In genomic region chr7:8135417-8135816, GRCh38 we compare ENCODE assay signal across 32 cellular contexts.
A peak's percentile ranks its signal among the peaks of the same experiment; 100 is the strongest.
DNase-seq lines count a peak whose midpoint lies in the region; ATAC-seq, FAIRE-seq and TF ChIP-seq lines count a peak whose summit lies in the region.
"Had no signal": no experiment of that assay in that cellular context is flagged by ENCODE, and none has a peak within 500 bp of the region (broad histone marks: within the 10 kb centered on the region; RNA-seq: fewer than 3 reads in every experiment).

No MANE protein-coding gene starts in this region.

- H3K4me1 ChIP-seq in PC-3 (ENCODE audit: insufficient read depth, low read length) (no peaks in the 10 kb centered on the region), K562 (replicated peaks in 1 of 2; ENCODE audit: control insufficient read depth in 2 of 2, insufficient read depth in 2 of 2, low read length in 2 of 2) (peaks cover 5 to 35% of the 10 kb centered on the region in 2 experiments; a peak in 4 of 5 replicates), transverse colon (no peaks in the 10 kb centered on the region)
- H3K4me1 ChIP-seq: pancreas, vagina had no signal

- no peak for DNase-seq in activated T-cell treated with anti-CD3 and anti-CD28 coated beads, Interleukin-2, amount 50 U/mL, for 4 hours
- DNase-seq in activated T-cell treated with anti-CD3 and anti-CD28 coated beads, Interleukin-2, amount 50 U/mL, for 1 hour, result no peak
- peak; percentile 10 for DNase-seq in PC-3
- no peak for DNase-seq in K562 (ENCODE audit: extremely low read depth in 1 of 4, low spot score in 3 of 4)
- no peak for DNase-seq in transverse colon
- DNase-seq in DMS153 treated with DMSO at 0.1 percent for 48 hours (lab: John Stamatoyannopoulos, UW; ENCODE audit: unreplicated experiment), result no peak
- DNase-seq: activated CD8-positive, alpha-beta memory T cell treated with anti-CD3 and anti-CD28 coated beads, Interleukin-2, amount 10 ng/mL, durations not matched to agents 7 days and 5 days; activated effector memory CD4-positive, alpha-beta T cell treated with Interleukin-2 at 50 U/mL for 16 hours; DMS 273 treated with DMSO at 0.1 percent for 48 hours; effector CD8-positive, alpha-beta T cell; GM23248; Kasumi-1; left colon; mammary epithelial cell; NCI-H1436; NCI-H226; pancreas; Peyer's patch; retina; SHP77 treated with DMSO at 0.1 percent for 48 hours; small intestine; thyroid gland had no signal

- no peak overlapping the region for H3K9ac ChIP-seq in PC-3 (ENCODE audit: low read length)
- H3K9ac ChIP-seq in K562 (ENCODE audit: insufficient read depth in 1 of 2, low read depth in 2 of 2, low read length in 2 of 2), result no peak overlapping the region
- H3K9ac ChIP-seq: GM23248 had no signal

- no peaks in the 10 kb centered on the region for H3K9me3 Mint-ChIP-seq in activated T-cell treated with anti-CD3 and anti-CD28 coated beads, Interleukin-2, amount 50 U/mL, for 4 hours
- no peaks in the 10 kb centered on the region for H3K9me3 Mint-ChIP-seq in stimulated activated naive CD8-positive, alpha-beta T cell treated with anti-CD3 and anti-CD28 coated beads, Interleukin-15, Interleukin-2, amounts not matched to agents 100 ng/mL and 50 ng/mL, for 24 hours
- H3K9me3 Mint-ChIP-seq: neural crest cell; T-helper 2 cell treated with Interferon-gamma antibody and Interleukin-4, amounts not matched to agents 5 μg/mL and 100 μg/mL, for 36 hours had no signal

- H3K27me3 ChIP-seq in PC-3 (ENCODE audit: low read length), result no peaks in the 10 kb centered on the region
- H3K27me3 ChIP-seq in K562 (ENCODE audit: control insufficient read depth in 2 of 2, insufficient read depth in 2 of 2, low read length in 2 of 2), result no peaks in the 10 kb centered on the region
- H3K27me3 ChIP-seq in transverse colon, result no peaks in the 10 kb centered on the region
- H3K27me3 ChIP-seq: hepatocyte, pancreas, Peyer's patch, thyroid gland, vagina had no signal

- in situ Hi-C loops in K562 (cut with MboI) (no loop called here), transverse colon (cut with MboI; ENCODE audit: low pct_ligation_motif_present in 1 of 4, low pct_unique_long_range_greater_than_20kb in 1 of 4, low sequenced_read_pairs in 3 of 4) (no loop called here)

- intact Hi-C loops in PC-3 (cut with micrococcal nuclease) (no loop called here), K562 (cut with micrococcal nuclease) (no loop called here), transverse colon (cut with DNase I; ENCODE audit: low total_unique reads) (no loop called here)

- TF ChIP-seq CTCF in PC-3 (conservative IDR thresholded peaks at IDR 0.05; ENCODE audit: low read depth, low read length) (no peak), K562 (IDR thresholded peaks at IDR 0.05 in 2 of 3, conservative IDR thresholded peaks at IDR 0.05 in 1 of 3; ENCODE audit: insufficient read depth in 2 of 3, low read depth in 1 of 3, low read length in 3 of 3) (no peak), transverse colon (IDR thresholded peaks at IDR 0.05) (no peak)

- FAIRE-seq in K562 (lab: Jason Lieb, UNC), result no peak
- FAIRE-seq: astrocyte, HepG2, pancreas, small intestine had no signal

- H3K9me2 ChIP-seq in PC-3 (replicated peaks; ENCODE audit: low read length), result no peaks in the 10 kb centered on the region

- TF ChIP-seq EP300 in K562 (IDR thresholded peaks at IDR 0.05; ENCODE audit: low read length), result no peak
- no peak for TF ChIP-seq EP300 in transverse colon (IDR thresholded peaks at IDR 0.05; ENCODE audit: low read depth)

- no peak overlapping the region for H3K4me3 Mint-ChIP-seq in activated T-cell treated with anti-CD3 and anti-CD28 coated beads, Interleukin-2, amount 50 U/mL, for 4 hours
- H3K4me3 Mint-ChIP-seq in stimulated activated naive CD8-positive, alpha-beta T cell treated with anti-CD3 and anti-CD28 coated beads, Interleukin-15, Interleukin-2, amounts not matched to agents 100 ng/mL and 50 ng/mL, for 24 hours, result no peak overlapping the region
- H3K4me3 Mint-ChIP-seq: activated CD8-positive, alpha-beta memory T cell treated with anti-CD3 and anti-CD28 coated beads, Interleukin-2, amount 10 ng/mL, durations not matched to agents 7 days and 5 days; neural crest cell had no signal

- BruUV-seq in PC-3 (replicated peaks; lab: Mats Ljungman, UMichigan) (no TSS peak), K562 (replicated peaks; lab: Mats Ljungman, UMichigan) (no TSS peak)

- 97% methylated on average over 3 of the region's 3 CpGs for WGBS in K562 (ENCODE audit: insufficient coverage, low coverage, missing lambda C conversion rate)
- WGBS in transverse colon (ENCODE audit: low coverage in 1 of 2), 2 donors, result 89% methylated on average over 3 of the region's 3 CpGs; no CpG with 5 or more reads in 1 of the 2 donors

- H3K9me3 ChIP-seq in PC-3 (ENCODE audit: low read length) (no peaks in the 10 kb centered on the region), K562 (replicated peaks; ENCODE audit: control insufficient read depth, insufficient read depth, low read depth, low read length) (no peaks in the 10 kb centered on the region), transverse colon (no peaks in the 10 kb centered on the region)
- H3K9me3 ChIP-seq: pancreas, Peyer's patch, thyroid gland, vagina had no signal

- peaks cover 62% of the 10 kb centered on the region for H3K4me1 Mint-ChIP-seq in activated T-cell treated with anti-CD3 and anti-CD28 coated beads, Interleukin-2, amount 50 U/mL, for 4 hours (ENCODE audit: low read depth)
- H3K4me1 Mint-ChIP-seq in stimulated activated naive CD8-positive, alpha-beta T cell treated with anti-CD3 and anti-CD28 coated beads, Interleukin-15, Interleukin-2, amounts not matched to agents 100 ng/mL and 50 ng/mL, for 24 hours (ENCODE audit: low read depth), result peaks cover 55% of the 10 kb centered on the region
- H3K4me1 Mint-ChIP-seq: neural crest cell had no signal

- no peak overlapping the region for H2AFZ ChIP-seq in PC-3 (ENCODE audit: low read length)
- H2AFZ ChIP-seq in K562 (ENCODE audit: low read depth, low read length), result peak overlapping the region; percentile 1; the same call in 1 of the 2 replicates
- H2AFZ ChIP-seq: GM23248, hepatocyte had no signal

- TF ChIP-seq RAD21 in K562 (CRISPR knock-in tag; conservative IDR thresholded peaks at IDR 0.05 in 1 of 2, IDR thresholded peaks at IDR 0.05 in 1 of 2), result no peak

- no peaks in the 10 kb centered on the region for H4K20me1 ChIP-seq in PC-3 (ENCODE audit: low read length)
- H4K20me1 ChIP-seq in K562 (replicated peaks; ENCODE audit: control insufficient read depth, insufficient read depth, low read length), result no peaks in the 10 kb centered on the region

- H3K79me2 ChIP-seq in PC-3 (ENCODE audit: low read length) (no peaks in the 10 kb centered on the region), K562 (ENCODE audit: control insufficient read depth, insufficient read depth, low read length) (no peaks in the 10 kb centered on the region)
- H3K79me2 ChIP-seq: hepatocyte had no signal

- no peaks in the 10 kb centered on the region for H3K27me3 Mint-ChIP-seq in activated T-cell treated with anti-CD3 and anti-CD28 coated beads, Interleukin-2, amount 50 U/mL, for 4 hours (ENCODE audit: low read depth)
- no peaks in the 10 kb centered on the region for H3K27me3 Mint-ChIP-seq in stimulated activated naive CD8-positive, alpha-beta T cell treated with anti-CD3 and anti-CD28 coated beads, Interleukin-15, Interleukin-2, amounts not matched to agents 100 ng/mL and 50 ng/mL, for 24 hours
- H3K27me3 Mint-ChIP-seq: activated CD8-positive, alpha-beta memory T cell treated with anti-CD3 and anti-CD28 coated beads, Interleukin-2, amount 10 ng/mL, durations not matched to agents 7 days and 5 days had no signal

- TF ChIP-seq POLR2A in K562 (conservative IDR thresholded peaks at IDR 0.05) (no peak), transverse colon (IDR thresholded peaks at IDR 0.05) (no peak)

- no peaks in the 10 kb centered on the region for H3K36me3 Mint-ChIP-seq in activated T-cell treated with anti-CD3 and anti-CD28 coated beads, Interleukin-2, amount 50 U/mL, for 4 hours (ENCODE audit: insufficient read depth)
- H3K36me3 Mint-ChIP-seq in stimulated activated naive CD8-positive, alpha-beta T cell treated with anti-CD3 and anti-CD28 coated beads, Interleukin-15, Interleukin-2, amounts not matched to agents 100 ng/mL and 50 ng/mL, for 24 hours (ENCODE audit: low read depth), result peaks cover 3% of the 10 kb centered on the region
- H3K36me3 Mint-ChIP-seq: activated CD8-positive, alpha-beta memory T cell treated with anti-CD3 and anti-CD28 coated beads, Interleukin-2, amount 10 ng/mL, durations not matched to agents 7 days and 5 days had no signal

- peak; percentile 64 to 65 for ATAC-seq in activated T-cell treated with anti-CD3 and anti-CD28 coated beads, Interleukin-2, amount 50 U/mL, for 4 hours
- ATAC-seq in PC-3 (no peak), K562 (no peak), GM18870 (IDR thresholded peaks at IDR 0.05; ENCODE audit: unreplicated experiment) (no peak)
- ATAC-seq: activated CD8-positive, alpha-beta memory T cell treated with anti-CD3 and anti-CD28 coated beads, Interleukin-2, amount 10 ng/mL, durations not matched to agents 7 days and 5 days; HepG2; left colon; pancreas had no signal

- no peaks in the 10 kb centered on the region for H3K9me1 ChIP-seq in K562 (ENCODE audit: control insufficient read depth, insufficient read depth, low read length)

- no peak overlapping the region for H3K27ac ChIP-seq in PC-3 (ENCODE audit: low read length)
- no peak overlapping the region for H3K27ac ChIP-seq in K562 (ENCODE audit: extremely low read depth, low read depth, low read length)
- no peak overlapping the region for H3K27ac ChIP-seq in transverse colon
- H3K27ac ChIP-seq: coronary artery, epithelial cell of prostate, GM23248, hepatocyte, pancreas, thyroid gland, vagina had no signal

- H3F3A ChIP-seq in PC-3 (ENCODE audit: low read length, unreplicated experiment), result no peaks in the 10 kb centered on the region

- no peak overlapping the region for H3K4me2 ChIP-seq in PC-3 (ENCODE audit: low read length)
- no peak overlapping the region for H3K4me2 ChIP-seq in K562 (ENCODE audit: insufficient read depth, low read length)
- H3K4me2 ChIP-seq: hepatocyte had no signal

- CTCF ChIA-PET in PC-3 (lab: Charles Lee) (no interaction called here), K562 (lab: Yijun Ruan, JAX; ENCODE audit: low intra/inter-chr PET ratio) (no interaction called here)

- H3K4me3 ChIP-seq in PC-3 (ENCODE audit: low read length) (no peak overlapping the region), K562 (no peak overlapping the region), transverse colon (no peak overlapping the region)
- H3K4me3 ChIP-seq: coronary artery, GM23248, hepatocyte, pancreas, Peyer's patch, thyroid gland, vagina had no signal

- H3K36me3 ChIP-seq in PC-3 (ENCODE audit: low read depth, low read length), result no peaks in the 10 kb centered on the region
- H3K36me3 ChIP-seq in K562 (ENCODE audit: control insufficient read depth, insufficient read depth, low read length), result no peaks in the 10 kb centered on the region
- no peaks in the 10 kb centered on the region for H3K36me3 ChIP-seq in transverse colon
- H3K36me3 ChIP-seq: Peyer's patch, thyroid gland, vagina had no signal

- POLR2A ChIA-PET in PC-3 (lab: Charles Lee; ENCODE audit: unreplicated experiment), result no interaction called here
- POLR2A ChIA-PET in K562 (lab: Yijun Ruan, JAX), result interaction anchor here (1.2 to 1.5 kb wide), 2 partner anchors 8 to 11 kb away, joined by 4 to 5 read pairs; no protein-coding TSS in a partner anchor

- peak overlapping the region; percentile 57 for H3K27ac Mint-ChIP-seq in stimulated activated naive CD8-positive, alpha-beta T cell treated with anti-CD3 and anti-CD28 coated beads, Interleukin-15, Interleukin-2, amounts not matched to agents 100 ng/mL and 50 ng/mL, for 24 hours

Comparison
In these comparisons a context has a peak if more than half of its experiments do, and no peak if none do; other contexts are left out.
1. ATAC-seq: peak in activated T-cell treated with anti-CD3 and anti-CD28 coated beads, Interleukin-2, amount 50 U/mL, for 4 hours (2 of 2); none in PC-3 (single experiment), K562 (single experiment) and GM18870 (single experiment).